Comparison of ENCODE assay signal across 16 cellular contexts in the genomic region with DNA sequence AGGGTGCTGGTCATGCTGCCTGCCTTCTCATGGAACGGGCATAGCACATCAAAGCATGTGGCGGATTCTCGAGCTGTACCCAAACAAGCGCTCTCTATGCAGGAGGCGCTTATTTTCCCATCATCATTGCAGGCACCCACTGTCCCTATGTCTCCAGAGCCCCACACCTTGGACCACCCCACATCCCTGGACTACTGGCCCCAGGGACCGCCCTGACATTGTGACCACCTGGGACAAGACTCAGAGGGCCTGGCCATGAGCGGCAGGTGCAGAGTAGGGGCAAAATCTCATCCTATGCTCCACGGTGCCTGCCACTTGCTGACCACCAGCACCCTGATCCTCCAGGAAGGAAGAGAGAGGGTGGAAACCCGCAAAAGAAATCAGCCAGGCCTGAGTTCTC.
A peak's percentile ranks its signal among the peaks of the same experiment; 100 is the strongest.
DNase-seq lines count a peak whose midpoint lies in the region; ATAC-seq and TF ChIP-seq lines count a peak whose summit lies in the region.
"Had no signal": no experiment of that assay in that cellular context is flagged by ENCODE, and none has a peak within 500 bp of the region (broad histone marks: within the 10 kb centered on the region; RNA-seq: fewer than 3 reads in every experiment).

No MANE protein-coding gene starts in this region.

- peaks cover 7% of the 10 kb centered on the region; the same call in 1 of the 3 replicates for H3K4me1 Mint-ChIP-seq in GM23338

- H2AFZ ChIP-seq in GM23338 = no peak overlapping the region

- H3K27ac Mint-ChIP-seq in GM23338 = peak overlapping the region; percentile 70; the same call in 1 of the 2 replicates
- H3K27ac Mint-ChIP-seq: CD4-positive, alpha-beta T cell had no signal

- H3K36me3 ChIP-seq in GM23338 (ENCODE audit: insufficient read depth) = no peaks in the 10 kb centered on the region

- no peaks in the 10 kb centered on the region for H3F3A ChIP-seq in GM23338 (replicated peaks; ENCODE audit: low read depth)

- no peak for TF ChIP-seq CTCF in GM23338 (conservative IDR thresholded peaks at IDR 0.05; ENCODE audit: low read depth in 2 of 2)

- H3K27me3 ChIP-seq in GM23338 (ENCODE audit: insufficient read depth) = no peaks in the 10 kb centered on the region
- no peaks in the 10 kb centered on the region for H3K27me3 ChIP-seq in layer of hippocampus (ENCODE audit: control insufficient read depth, insufficient read depth, low read length)

- no peaks in the 10 kb centered on the region for H4K20me1 ChIP-seq in GM23338 (replicated peaks; ENCODE audit: insufficient read depth)

- DNase-seq in GM23338 (ENCODE audit: low spot score) = no peak
- DNase-seq in posterior vena cava (ENCODE audit: low spot score) = peak; percentile 35
- no peak for DNase-seq in activated CD4-positive, alpha-beta T cell treated with anti-CD3 and anti-CD28 coated beads for 1 hour
- no peak for DNase-seq in activated effector memory CD4-positive, alpha-beta T cell treated with anti-CD3 and anti-CD28 coated beads, Interleukin-2, amount 50 U/mL, for 16 hours
- DNase-seq in NCI-H82 (lab: John Stamatoyannopoulos, UW) = no peak
- DNase-seq: AML-193; Caco-2; CD4-positive, alpha-beta T cell; GDM1; H9 had no signal

- H3K4me1 ChIP-seq in GM23338 (ENCODE audit: insufficient read depth) = no peaks in the 10 kb centered on the region
- H3K4me1 ChIP-seq: A549, Caco-2 had no signal

- H3K9me3 Mint-ChIP-seq in GM23338 = peaks cover under 1% of the 10 kb centered on the region; the same call in 1 of the 3 replicates

- no peaks in the 10 kb centered on the region for H3K9me2 ChIP-seq in GM23338 (ENCODE audit: insufficient read depth)

- H3K4me2 ChIP-seq in GM23338 = no peak overlapping the region
- H3K4me2 ChIP-seq: A549 had no signal

- no peaks in the 10 kb centered on the region for H3K79me2 ChIP-seq in GM23338 (replicated peaks; ENCODE audit: insufficient read depth)

- ATAC-seq in GM23338 = no peak
- ATAC-seq: A549, HepG2 had no signal

- H3K36me3 Mint-ChIP-seq in GM23338 (ENCODE audit: low read depth) = no peaks in the 10 kb centered on the region

- H3K27ac ChIP-seq in GM23338 (ENCODE audit: low read depth) (no peak overlapping the region), layer of hippocampus (ENCODE audit: low read depth, low read length) (peak overlapping the region; percentile 52), temporal lobe (ENCODE audit: low read depth, low read length) (peak overlapping the region; percentile 67)
- H3K27ac ChIP-seq: 22Rv1, A549, C4-2B had no signal

- no peak overlapping the region for H3K4me3 Mint-ChIP-seq in GM23338
- H3K4me3 Mint-ChIP-seq: CD4-positive, alpha-beta T cell; H9 had no signal

- H3K4me3 ChIP-seq in GM23338 = no peak overlapping the region
- H3K4me3 ChIP-seq: A549 had no signal

- intact Hi-C loops in posterior vena cava (cut with DNase I) = no loop called here

- H3K27me3 Mint-ChIP-seq in GM23338 (ENCODE audit: insufficient read depth, low read depth, poor library complexity) = peaks cover 8% of the 10 kb centered on the region

TF ChIP-seq in GM23338, 12 proteins besides CTCF, POLR2A, EP300 and RAD21:
- TF ChIP-seq JUNB (IDR thresholded peaks at IDR 0.05; ENCODE audit: unreplicated experiment) (no peak), CREB1 (CRISPR knock-in tag; IDR thresholded peaks at IDR 0.05; ENCODE audit: low read depth) (no peak), ZNF331 (CRISPR knock-in tag; IDR thresholded peaks at IDR 0.05; ENCODE audit: low read depth) (no peak), NANOG (IDR thresholded peaks at IDR 0.05; ENCODE audit: borderline replicate concordance) (no peak), ETS1 (IDR thresholded peaks at IDR 0.05) (no peak), STAT1 (IDR thresholded peaks at IDR 0.05; ENCODE audit: unreplicated experiment) (no peak), ZNF114 (CRISPR knock-in tag; IDR thresholded peaks at IDR 0.05) (no peak), EZH2phosphoT487 (IDR thresholded peaks at IDR 0.05; ENCODE audit: unreplicated experiment) (no peak), POLR2AphosphoS5 (IDR thresholded peaks at IDR 0.05; ENCODE audit: low read depth) (no peak)
- TF ChIP-seq, protein P1, sequence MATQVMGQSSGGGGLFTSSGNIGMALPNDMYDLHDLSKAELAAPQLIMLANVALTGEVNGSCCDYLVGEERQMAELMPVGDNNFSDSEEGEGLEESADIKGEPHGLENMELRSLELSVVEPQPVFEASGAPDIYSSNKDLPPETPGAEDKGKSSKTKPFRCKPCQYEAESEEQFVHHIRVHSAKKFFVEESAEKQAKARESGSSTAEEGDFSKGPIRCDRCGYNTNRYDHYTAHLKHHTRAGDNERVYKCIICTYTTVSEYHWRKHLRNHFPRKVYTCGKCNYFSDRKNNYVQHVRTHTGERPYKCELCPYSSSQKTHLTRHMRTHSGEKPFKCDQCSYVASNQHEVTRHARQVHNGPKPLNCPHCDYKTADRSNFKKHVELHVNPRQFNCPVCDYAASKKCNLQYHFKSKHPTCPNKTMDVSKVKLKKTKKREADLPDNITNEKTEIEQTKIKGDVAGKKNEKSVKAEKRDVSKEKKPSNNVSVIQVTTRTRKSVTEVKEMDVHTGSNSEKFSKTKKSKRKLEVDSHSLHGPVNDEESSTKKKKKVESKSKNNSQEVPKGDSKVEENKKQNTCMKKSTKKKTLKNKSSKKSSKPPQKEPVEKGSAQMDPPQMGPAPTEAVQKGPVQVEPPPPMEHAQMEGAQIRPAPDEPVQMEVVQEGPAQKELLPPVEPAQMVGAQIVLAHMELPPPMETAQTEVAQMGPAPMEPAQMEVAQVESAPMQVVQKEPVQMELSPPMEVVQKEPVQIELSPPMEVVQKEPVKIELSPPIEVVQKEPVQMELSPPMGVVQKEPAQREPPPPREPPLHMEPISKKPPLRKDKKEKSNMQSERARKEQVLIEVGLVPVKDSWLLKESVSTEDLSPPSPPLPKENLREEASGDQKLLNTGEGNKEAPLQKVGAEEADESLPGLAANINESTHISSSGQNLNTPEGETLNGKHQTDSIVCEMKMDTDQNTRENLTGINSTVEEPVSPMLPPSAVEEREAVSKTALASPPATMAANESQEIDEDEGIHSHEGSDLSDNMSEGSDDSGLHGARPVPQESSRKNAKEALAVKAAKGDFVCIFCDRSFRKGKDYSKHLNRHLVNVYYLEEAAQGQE (IDR thresholded peaks at IDR 0.05; ENCODE audit: unreplicated experiment) = no peak
